ENCODE assay signal across 25 cellular contexts in the genomic region with DNA sequence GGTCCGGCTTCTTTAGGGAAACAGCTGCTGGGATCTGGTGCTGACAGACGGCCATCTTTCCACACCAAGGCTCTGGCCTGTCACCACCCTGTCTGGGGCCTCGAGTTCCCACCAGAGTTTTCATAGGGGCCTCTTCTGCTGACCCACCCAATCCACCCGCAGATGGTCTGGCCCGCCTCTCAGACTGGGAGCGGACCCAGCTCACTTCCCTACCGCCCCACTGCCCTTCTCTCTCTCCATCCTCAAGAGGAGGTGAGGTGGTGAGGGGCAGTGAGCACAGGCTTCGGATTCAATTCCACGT. TPM values are rescaled to one million over a fixed set of nuclear protein-coding genes. Genes with fewer than 3 reads are reported as not detected.
DNase-seq lines count a peak whose midpoint lies in the region; ATAC-seq, FAIRE-seq and TF ChIP-seq lines count a peak whose summit lies in the region.
"Had no signal": no experiment of that assay in that cellular context is flagged by ENCODE, and none has a peak within 500 bp of the region (broad histone marks: within the 10 kb centered on the region; RNA-seq: fewer than 3 reads in every experiment).

No MANE protein-coding gene starts in this region.

- H3K36me3 Mint-ChIP-seq in stimulated activated memory B cell treated with anti-CD40 and anti-IgM and Interleukin-4, amounts not matched to agents 10 μg/mL and 1 μg/mL and 100 μg/mL, for 72 hours, result no peaks in the 10 kb centered on the region
- H3K36me3 Mint-ChIP-seq: activated naive CD8-positive, alpha-beta T cell treated with anti-CD3 and anti-CD28 coated beads for 36 hours; neural progenitor cell had no signal

- no peak overlapping the region for H3K27ac Mint-ChIP-seq in stimulated activated memory B cell treated with anti-CD40 and anti-IgM and Interleukin-4, amounts not matched to agents 10 μg/mL and 1 μg/mL and 100 μg/mL, for 72 hours
- H3K27ac Mint-ChIP-seq: activated naive CD8-positive, alpha-beta T cell treated with anti-CD3 and anti-CD28 coated beads for 36 hours; activated T-helper 17 cell treated with anti-CD3 and anti-CD28 coated beads, Interleukin-2, amount 50 U/mL, for 72 hours; neural progenitor cell had no signal

- no peaks in the 10 kb centered on the region for H3K79me2 ChIP-seq in HepG2 (ENCODE audit: insufficient read depth, low read length)

- H3K9me3 Mint-ChIP-seq in stimulated activated memory B cell treated with anti-CD40 and anti-IgM and Interleukin-4, amounts not matched to agents 10 μg/mL and 1 μg/mL and 100 μg/mL, for 72 hours, result no peaks in the 10 kb centered on the region
- H3K9me3 Mint-ChIP-seq: neural progenitor cell had no signal

- no peaks in the 10 kb centered on the region for H4K20me1 ChIP-seq in HepG2 (ENCODE audit: insufficient read depth, low read length)

- TF ChIP-seq CTCF in HepG2 (CRISPR knock-in tag; IDR thresholded peaks at IDR 0.05) (no peak), upper lobe of right lung (IDR thresholded peaks at IDR 0.05) (no peak)

- H3K27ac ChIP-seq in HepG2 (ENCODE audit: extremely low read length, insufficient read depth, low read length) (no peak overlapping the region), upper lobe of right lung (peak overlapping the region; percentile 63)
- H3K27ac ChIP-seq: left lung, neural progenitor cell, vagina had no signal

- H3K36me3 ChIP-seq in HepG2 (replicated peaks in 1 of 2; ENCODE audit: control insufficient read depth in 1 of 2, insufficient read depth in 2 of 2, low read length in 2 of 2) (no peaks in the 10 kb centered on the region), upper lobe of right lung (no peaks in the 10 kb centered on the region)
- H3K36me3 ChIP-seq: esophagus muscularis mucosa, left lung, neural progenitor cell, vagina had no signal

- no peak overlapping the region for H2AFZ ChIP-seq in HepG2 (ENCODE audit: low read length)
- H2AFZ ChIP-seq: neural progenitor cell had no signal

- peak overlapping the region; percentile 33; the same call in 1 of the 2 replicates for H3K4me2 ChIP-seq in HepG2 (ENCODE audit: low read depth, low read length)
- H3K4me2 ChIP-seq: neural progenitor cell had no signal

- peaks cover 8% of the 10 kb centered on the region for H3K27me3 Mint-ChIP-seq in stimulated activated memory B cell treated with anti-CD40 and anti-IgM and Interleukin-4, amounts not matched to agents 10 μg/mL and 1 μg/mL and 100 μg/mL, for 72 hours
- H3K27me3 Mint-ChIP-seq: activated T-helper 17 cell treated with anti-CD3 and anti-CD28 coated beads, Interleukin-2, amount 50 U/mL, for 72 hours had no signal

- H3K4me1 ChIP-seq in HepG2 (ENCODE audit: insufficient read depth, low read length) (peaks cover 47% of the 10 kb centered on the region), upper lobe of right lung (peaks cover 41% of the 10 kb centered on the region)
- H3K4me1 ChIP-seq: neural progenitor cell had no signal

- POLR2A ChIA-PET in HepG2 (lab: Yijun Ruan, JAX), result interaction anchor here (1.7 to 2.4 kb wide), 2 partner anchors 10 to 12 kb away, joined by 9 read pairs; a partner anchor contains a TSS

- FAIRE-seq in HepG2 (lab: Jason Lieb, UNC), result no peak
- FAIRE-seq: GM19239, TTC549 had no signal

- DNase-seq in Right ventricle myocardium superior (no peak), cardiac septum (ENCODE audit: low spot score) (no peak), HepG2 (ENCODE audit: low spot score) (no peak), upper lobe of right lung (peak; percentile 42), NCI-H82 treated with DMSO at 0.1 percent for 48 hours (lab: John Stamatoyannopoulos, UW; ENCODE audit: unreplicated experiment) (no peak)
- DNase-seq: 8988T; activated CD4-positive, alpha-beta T cell treated with anti-CD3 and anti-CD28 coated beads for 48 hours; activated naive CD8-positive, alpha-beta T cell treated with anti-CD3 and anti-CD28 coated beads for 36 hours; AML-193; COR-L47; DMS79 treated with DMSO at 0.1 percent for 48 hours; effector memory CD4-positive, alpha-beta T cell; KBM-7; mucosa of descending colon; SHP77; stimulated activated CD8-positive, alpha-beta memory T cell treated with anti-CD3 and anti-CD28 coated beads, Interleukin-4, amount 100 ng/mL, for 48 hours had no signal

- ATAC-seq in Right ventricle myocardium superior (ENCODE audit: poor library complexity) (peak; percentile 3), HepG2 (no peak), upper lobe of right lung (no peak)
- no peak for ATAC-seq in stimulated activated memory B cell treated with anti-CD40 and anti-IgM and Interleukin-4, amounts not matched to agents 10 μg/mL and 1 μg/mL and 100 μg/mL, for 72 hours
- ATAC-seq: activated T-helper 17 cell treated with anti-CD3 and anti-CD28 coated beads, Interleukin-2, amount 50 U/mL, for 72 hours had no signal

- no peak for TF ChIP-seq POLR2A in HepG2 (IDR thresholded peaks at IDR 0.05; ENCODE audit: insufficient read depth in 1 of 2, low read depth in 2 of 2, low read length in 2 of 2)

- no TSS peak for BruUV-seq in HepG2 (replicated peaks; lab: Mats Ljungman, UMichigan)

- TF ChIP-seq RAD21 in HepG2 (CRISPR knock-in tag; IDR thresholded peaks at IDR 0.05), result no peak

- H3K9ac ChIP-seq in HepG2 (ENCODE audit: insufficient read depth, low read depth, low read length), result no peak overlapping the region
- H3K9ac ChIP-seq: neural progenitor cell had no signal

- intact Hi-C loops in Right ventricle myocardium superior (cut with DNase I), result no loop called here
- intact Hi-C loops in cardiac septum (cut with DNase I), result no loop called here
- intact Hi-C loops in HepG2 (cut with micrococcal nuclease; ENCODE audit: unreplicated experiment), result no loop called here
- intact Hi-C loops in upper lobe of right lung (cut with DNase I), result no loop called here

- H3K4me1 Mint-ChIP-seq in stimulated activated memory B cell treated with anti-CD40 and anti-IgM and Interleukin-4, amounts not matched to agents 10 μg/mL and 1 μg/mL and 100 μg/mL, for 72 hours, result peaks cover 57% of the 10 kb centered on the region
- H3K4me1 Mint-ChIP-seq: neural progenitor cell had no signal

- H3K27me3 ChIP-seq in HepG2 (ENCODE audit: control insufficient read depth in 1 of 2, insufficient read depth in 2 of 2, low read length in 2 of 2) (no peaks in the 10 kb centered on the region; a peak in 2 of 5 replicates), upper lobe of right lung (no peaks in the 10 kb centered on the region)
- H3K27me3 ChIP-seq: left lung, neural progenitor cell, vagina had no signal

- in situ Hi-C loops in HepG2 (cut with HindIII; ENCODE audit: extremely low pct_ligation_motif_present, low pct_unique_long_range_greater_than_20kb), result no loop called here

- H3K4me3 Mint-ChIP-seq in stimulated activated memory B cell treated with anti-CD40 and anti-IgM and Interleukin-4, amounts not matched to agents 10 μg/mL and 1 μg/mL and 100 μg/mL, for 72 hours, result no peak overlapping the region
- H3K4me3 Mint-ChIP-seq: activated naive CD8-positive, alpha-beta T cell treated with anti-CD3 and anti-CD28 coated beads for 36 hours; activated T-helper 17 cell treated with anti-CD3 and anti-CD28 coated beads, Interleukin-2, amount 50 U/mL, for 72 hours; neural progenitor cell had no signal

- TF ChIP-seq EP300 in HepG2 (IDR thresholded peaks at IDR 0.05; ENCODE audit: low read depth in 2 of 2, low read length in 2 of 2) (no peak), HepG2 (CRISPR knock-in tag; IDR thresholded peaks at IDR 0.05; ENCODE audit: borderline replicate concordance) (no peak)

- no peak overlapping the region for H3K4me3 ChIP-seq in HepG2 (replicated peaks in 1 of 3; ENCODE audit: insufficient read depth in 1 of 3, low read depth in 2 of 3, low read length in 3 of 3)
- H3K4me3 ChIP-seq in upper lobe of right lung, result no peak overlapping the region
- H3K4me3 ChIP-seq: esophagus muscularis mucosa, left lung, mucosa of descending colon, neural progenitor cell, vagina had no signal

- WGBS in HepG2 (ENCODE audit: low lambda C conversion rate), result 68% methylated on average over 9 of the region's 9 CpGs

- no peaks in the 10 kb centered on the region for H3K9me3 ChIP-seq in HepG2 (ENCODE audit: low read length)
- no peaks in the 10 kb centered on the region for H3K9me3 ChIP-seq in upper lobe of right lung
- H3K9me3 ChIP-seq: esophagus muscularis mucosa, left lung, mucosa of descending colon, vagina had no signal

- CTCF ChIA-PET in HepG2 (lab: Yijun Ruan, JAX; ENCODE audit: low intra/inter-chr PET ratio, low total read pairs), result no interaction called here

RNA-seq across cellular contexts. Expression of a gene that starts 12.2 kb away (rescaled TPM):
- 16.8 TPM for total RNA-seq in Right ventricle myocardium superior
- total RNA-seq in cardiac septum, result 19.8 TPM
- 8.1 and 11.5 TPM in 2 replicates for total RNA-seq in HepG2 (2016; rRNA removed; fragmentation: Illumina TruSeq; extraction: Trizol)
- total RNA-seq in HepG2 (2016; cell fraction: cytosol; rRNA removed; fragmentation: Illumina TruSeq; extraction: Trizol; ENCODE audit: low read depth), result 2.4 and 2.7 TPM in 2 replicates
- total RNA-seq in HepG2 (2016; cell fraction: insoluble cytoplasmic fraction; rRNA removed; fragmentation: Illumina TruSeq; extraction: Trizol), result 5.4 and 11.9 TPM in 2 replicates
- total RNA-seq in HepG2 (2016; cell fraction: membrane; rRNA removed; fragmentation: Illumina TruSeq; extraction: Trizol), result 6.9 and 7.9 TPM in 2 replicates
- total RNA-seq in HepG2 (2016; cell fraction: nucleus; rRNA removed; fragmentation: Illumina TruSeq; extraction: Trizol), result 12.4 and 16.2 TPM in 2 replicates
- 6.5 and 10.3 TPM in 2 replicates for polyA plus RNA-seq in HepG2 (2011; rRNA removed)
- 3.2 and 3.9 TPM in 2 replicates for polyA plus RNA-seq in HepG2 (2011; cell fraction: cytosol; rRNA removed)
- 23.6 and 25.1 TPM in 2 replicates for polyA plus RNA-seq in HepG2 (2011; cell fraction: nucleus; rRNA removed)
- 4.9 and 11.7 TPM in 2 replicates for polyA plus RNA-seq in HepG2 (2012)
- polyA plus RNA-seq in HepG2 (2016; cell fraction: cytosol; fragmentation: Illumina TruSeq; extraction: Trizol; ENCODE audit: low read depth), result 1.2 and 1.7 TPM in 2 replicates
- polyA plus RNA-seq in HepG2 (2016; cell fraction: insoluble cytoplasmic fraction; fragmentation: Illumina TruSeq; extraction: Trizol; ENCODE audit: low read depth), result 3.7 and 6.7 TPM in 2 replicates
- polyA plus RNA-seq in HepG2 (2016; cell fraction: membrane; fragmentation: Illumina TruSeq; extraction: Trizol; ENCODE audit: low read depth), result 2.9 and 4.2 TPM in 2 replicates
- polyA plus RNA-seq in HepG2 (2016; cell fraction: nucleus; fragmentation: Illumina TruSeq; extraction: Trizol; ENCODE audit: insufficient read depth, low read depth), result 20.2 and 23.1 TPM in 2 replicates
- 8.7 and 18.6 TPM in 2 replicates for polyA minus RNA-seq in HepG2 (2011; rRNA and poly(A)+ RNA removed; ENCODE audit: low replicate concordance)
- 2.4 and 3.3 TPM in 2 replicates for polyA minus RNA-seq in HepG2 (2011; cell fraction: cytosol; rRNA and poly(A)+ RNA removed)
- polyA minus RNA-seq in HepG2 (2011; cell fraction: nucleus; rRNA and poly(A)+ RNA removed), result 12.1 and 17.3 TPM in 2 replicates
- 5.1 TPM for total RNA-seq in upper lobe of right lung

RNA-seq across cellular contexts. Expression of a gene that starts 20.1 kb away (rescaled TPM):
- 5.1 TPM for total RNA-seq in Right ventricle myocardium superior
- 9.4 TPM for total RNA-seq in cardiac septum
- total RNA-seq in HepG2 (2016; rRNA removed; fragmentation: Illumina TruSeq; extraction: Trizol), result 20.3 and 27.5 TPM in 2 replicates
- 13.0 and 16.2 TPM in 2 replicates for total RNA-seq in HepG2 (2016; cell fraction: cytosol; rRNA removed; fragmentation: Illumina TruSeq; extraction: Trizol; ENCODE audit: low read depth)
- total RNA-seq in HepG2 (2016; cell fraction: insoluble cytoplasmic fraction; rRNA removed; fragmentation: Illumina TruSeq; extraction: Trizol), result 17.4 and 28.0 TPM in 2 replicates
- total RNA-seq in HepG2 (2016; cell fraction: membrane; rRNA removed; fragmentation: Illumina TruSeq; extraction: Trizol), result 29.3 and 35.9 TPM in 2 replicates
- 17.6 and 20.1 TPM in 2 replicates for total RNA-seq in HepG2 (2016; cell fraction: nucleus; rRNA removed; fragmentation: Illumina TruSeq; extraction: Trizol)
- 10.7 and 15.9 TPM in 2 replicates for polyA plus RNA-seq in HepG2 (2011; rRNA removed)
- polyA plus RNA-seq in HepG2 (2011; cell fraction: cytosol; rRNA removed), result 10.4 and 12.8 TPM in 2 replicates
- 16.7 and 17.3 TPM in 2 replicates for polyA plus RNA-seq in HepG2 (2011; cell fraction: nucleus; rRNA removed)
- polyA plus RNA-seq in HepG2 (2012), result 12.1 and 22.6 TPM in 2 replicates
- polyA plus RNA-seq in HepG2 (2016; cell fraction: cytosol; fragmentation: Illumina TruSeq; extraction: Trizol; ENCODE audit: low read depth), result 11.5 and 14.9 TPM in 2 replicates
- polyA plus RNA-seq in HepG2 (2016; cell fraction: insoluble cytoplasmic fraction; fragmentation: Illumina TruSeq; extraction: Trizol; ENCODE audit: low read depth), result 21.6 and 21.8 TPM in 2 replicates
- 24.0 and 29.9 TPM in 2 replicates for polyA plus RNA-seq in HepG2 (2016; cell fraction: membrane; fragmentation: Illumina TruSeq; extraction: Trizol; ENCODE audit: low read depth)
- polyA plus RNA-seq in HepG2 (2016; cell fraction: nucleus; fragmentation: Illumina TruSeq; extraction: Trizol; ENCODE audit: insufficient read depth, low read depth), result 31.6 and 33.1 TPM in 2 replicates
- polyA minus RNA-seq in HepG2 (2011; rRNA and poly(A)+ RNA removed; ENCODE audit: low replicate concordance), result 0.12 and 15.6 TPM in 2 replicates
- 9.2 and 10.9 TPM in 2 replicates for polyA minus RNA-seq in HepG2 (2011; cell fraction: cytosol; rRNA and poly(A)+ RNA removed)
- 12.9 and 21.1 TPM in 2 replicates for polyA minus RNA-seq in HepG2 (2011; cell fraction: nucleus; rRNA and poly(A)+ RNA removed)
- 4.7 TPM for total RNA-seq in upper lobe of right lung

RNA-seq across cellular contexts. Expression of a gene that starts 53.6 kb away (rescaled TPM):
- total RNA-seq in Right ventricle myocardium superior (205 TPM), cardiac septum (202 TPM), HepG2 (2016; rRNA removed; fragmentation: Illumina TruSeq; extraction: Trizol) (56.5 and 69.9 TPM in 2 replicates), upper lobe of right lung (90.1 TPM)
- total RNA-seq in HepG2 (2016; cell fraction: cytosol; rRNA removed; fragmentation: Illumina TruSeq; extraction: Trizol; ENCODE audit: low read depth), result 17.0 and 17.6 TPM in 2 replicates
- 53.1 and 69.5 TPM in 2 replicates for total RNA-seq in HepG2 (2016; cell fraction: insoluble cytoplasmic fraction; rRNA removed; fragmentation: Illumina TruSeq; extraction: Trizol)
- total RNA-seq in HepG2 (2016; cell fraction: membrane; rRNA removed; fragmentation: Illumina TruSeq; extraction: Trizol), result 32.7 and 34.6 TPM in 2 replicates
- 51.4 and 61.7 TPM in 2 replicates for total RNA-seq in HepG2 (2016; cell fraction: nucleus; rRNA removed; fragmentation: Illumina TruSeq; extraction: Trizol)
- 94.3 and 102 TPM in 2 replicates for polyA plus RNA-seq in HepG2 (2011; rRNA removed)
- 93.1 and 108 TPM in 2 replicates for polyA plus RNA-seq in HepG2 (2011; cell fraction: cytosol; rRNA removed)
- 122 and 123 TPM in 2 replicates for polyA plus RNA-seq in HepG2 (2011; cell fraction: nucleus; rRNA removed)
- 73.8 and 77.6 TPM in 2 replicates for polyA plus RNA-seq in HepG2 (2012)
- polyA plus RNA-seq in HepG2 (2016; cell fraction: cytosol; fragmentation: Illumina TruSeq; extraction: Trizol; ENCODE audit: low read depth), result 10.6 and 12.2 TPM in 2 replicates
- 80.8 and 82.0 TPM in 2 replicates for polyA plus RNA-seq in HepG2 (2016; cell fraction: insoluble cytoplasmic fraction; fragmentation: Illumina TruSeq; extraction: Trizol; ENCODE audit: low read depth)
- 19.6 and 22.7 TPM in 2 replicates for polyA plus RNA-seq in HepG2 (2016; cell fraction: membrane; fragmentation: Illumina TruSeq; extraction: Trizol; ENCODE audit: low read depth)
- 113 and 120 TPM in 2 replicates for polyA plus RNA-seq in HepG2 (2016; cell fraction: nucleus; fragmentation: Illumina TruSeq; extraction: Trizol; ENCODE audit: insufficient read depth, low read depth)
- polyA minus RNA-seq in HepG2 (2011; rRNA and poly(A)+ RNA removed; ENCODE audit: low replicate concordance), result 129 and 131 TPM in 2 replicates
- 45.5 and 49.7 TPM in 2 replicates for polyA minus RNA-seq in HepG2 (2011; cell fraction: cytosol; rRNA and poly(A)+ RNA removed)
- polyA minus RNA-seq in HepG2 (2011; cell fraction: nucleus; rRNA and poly(A)+ RNA removed), result 71.3 and 89.1 TPM in 2 replicates

RNA-seq across cellular contexts. Expression of a gene that starts 59.3 kb away (rescaled TPM):
- total RNA-seq in Right ventricle myocardium superior, result not detected
- total RNA-seq in cardiac septum, result not detected
- not detected in 2 replicates for total RNA-seq in HepG2 (2016; rRNA removed; fragmentation: Illumina TruSeq; extraction: Trizol)
- total RNA-seq in HepG2 (2016; cell fraction: cytosol; rRNA removed; fragmentation: Illumina TruSeq; extraction: Trizol; ENCODE audit: low read depth), result not detected in 2 replicates
- not detected in 2 replicates for total RNA-seq in HepG2 (2016; cell fraction: insoluble cytoplasmic fraction; rRNA removed; fragmentation: Illumina TruSeq; extraction: Trizol)
- total RNA-seq in HepG2 (2016; cell fraction: membrane; rRNA removed; fragmentation: Illumina TruSeq; extraction: Trizol), result not detected in 2 replicates
- total RNA-seq in HepG2 (2016; cell fraction: nucleus; rRNA removed; fragmentation: Illumina TruSeq; extraction: Trizol), result not detected in 2 replicates
- polyA plus RNA-seq in HepG2 (2011; rRNA removed), result not detected in 2 replicates
- polyA plus RNA-seq in HepG2 (2011; cell fraction: cytosol; rRNA removed), result not detected in 2 replicates
- not detected in 2 replicates for polyA plus RNA-seq in HepG2 (2011; cell fraction: nucleus; rRNA removed)
- polyA plus RNA-seq in HepG2 (2012), result 0.47 and 0.59 TPM in 2 replicates
- not detected in 2 replicates for polyA plus RNA-seq in HepG2 (2016; cell fraction: cytosol; fragmentation: Illumina TruSeq; extraction: Trizol; ENCODE audit: low read depth)
- not detected in 2 replicates for polyA plus RNA-seq in HepG2 (2016; cell fraction: insoluble cytoplasmic fraction; fragmentation: Illumina TruSeq; extraction: Trizol; ENCODE audit: low read depth)
- not detected in 2 replicates for polyA plus RNA-seq in HepG2 (2016; cell fraction: membrane; fragmentation: Illumina TruSeq; extraction: Trizol; ENCODE audit: low read depth)
- polyA plus RNA-seq in HepG2 (2016; cell fraction: nucleus; fragmentation: Illumina TruSeq; extraction: Trizol; ENCODE audit: insufficient read depth, low read depth), result not detected in 2 replicates
- not detected in 2 replicates for polyA minus RNA-seq in HepG2 (2011; rRNA and poly(A)+ RNA removed; ENCODE audit: low replicate concordance)
- polyA minus RNA-seq in HepG2 (2011; cell fraction: cytosol; rRNA and poly(A)+ RNA removed), result not detected in 2 replicates
- not detected in 2 replicates for polyA minus RNA-seq in HepG2 (2011; cell fraction: nucleus; rRNA and poly(A)+ RNA removed)
- not detected for total RNA-seq in upper lobe of right lung
- total RNA-seq: chondrocyte, esophagus muscularis mucosa, vagina had no signal
